ENCODE assay signal across 12 cellular contexts in genomic region chr16:14527411-14528044, GRCh38.
DNase-seq lines count a peak whose midpoint lies in the region; ATAC-seq, FAIRE-seq and TF ChIP-seq lines count a peak whose summit lies in the region.
"Had no signal": no experiment of that assay in that cellular context is flagged by ENCODE, and none has a peak within 500 bp of the region (broad histone marks: within the 10 kb centered on the region; RNA-seq: fewer than 3 reads in every experiment).

No MANE protein-coding gene starts in this region.

- H3K27ac ChIP-seq in KMS-11 (no peak overlapping the region), endodermal cell (ENCODE audit: low read depth, low read length) (no peak overlapping the region), HepG2 (ENCODE audit: extremely low read length, insufficient read depth, low read length) (peak overlapping the region; percentile 25), testis (peak overlapping the region in 1 of 2 donors; percentile 21)
- H3K27ac ChIP-seq: spleen had no signal

- in situ Hi-C loops in HepG2 (cut with HindIII; ENCODE audit: extremely low pct_ligation_motif_present, low pct_unique_long_range_greater_than_20kb), result loop anchor here (5.0 kb wide), 1 partner anchor 225 kb away; no protein-coding TSS in a partner anchor

- peaks cover 50% of the 10 kb centered on the region for H3K4me1 Mint-ChIP-seq in endodermal cell

- 92 to 97% methylated on average over 3 to 5 of the region's 5 CpGs for WGBS in endodermal cell (ENCODE audit: insufficient coverage in 1 of 2, insufficient read length in 1 of 2), 2 experiments
- 69% methylated on average over 5 of the region's 5 CpGs for WGBS in HepG2 (ENCODE audit: low lambda C conversion rate)
- WGBS in testis, 2 donors, result 54 to 59% methylated on average over 5 of the region's 5 CpGs

- peaks cover 2% of the 10 kb centered on the region for H3K9me3 Mint-ChIP-seq in endodermal cell
- H3K9me3 Mint-ChIP-seq: effector memory CD8-positive, alpha-beta T cell had no signal

- H3K4me3 Mint-ChIP-seq in endodermal cell, result no peak overlapping the region
- H3K4me3 Mint-ChIP-seq: effector memory CD8-positive, alpha-beta T cell had no signal

- peak overlapping the region; percentile 11; the same call in 1 of the 2 replicates for H3K4me2 ChIP-seq in KMS-11
- no peak overlapping the region for H3K4me2 ChIP-seq in HepG2 (ENCODE audit: low read depth, low read length)

- H3K9ac ChIP-seq in KMS-11 (no peak overlapping the region), endodermal cell (ENCODE audit: extremely low read depth, low read length, poor library complexity, severe bottlenecking) (no peak overlapping the region), HepG2 (ENCODE audit: insufficient read depth, low read depth, low read length) (no peak overlapping the region)

- BruUV-seq in HepG2 (replicated peaks; lab: Mats Ljungman, UMichigan), result no TSS peak

- H3K4me1 ChIP-seq in KMS-11 (ENCODE audit: low read depth, poor library complexity, severe bottlenecking), result peaks cover 25% of the 10 kb centered on the region
- peaks cover 9% of the 10 kb centered on the region for H3K4me1 ChIP-seq in endodermal cell (ENCODE audit: control insufficient read depth, insufficient read depth, low read length)
- peaks cover 59% of the 10 kb centered on the region for H3K4me1 ChIP-seq in HepG2 (ENCODE audit: insufficient read depth, low read length)
- peaks cover 7% of the 10 kb centered on the region for H3K4me1 ChIP-seq in testis

- H3K27me3 ChIP-seq in KMS-11 (ENCODE audit: insufficient read depth, low read depth) (no peaks in the 10 kb centered on the region), endodermal cell (ENCODE audit: control insufficient read depth, insufficient read depth, low read length, poor library complexity, severe bottlenecking) (no peaks in the 10 kb centered on the region), HepG2 (ENCODE audit: control insufficient read depth in 1 of 2, insufficient read depth in 2 of 2, low read length in 2 of 2) (no peaks in the 10 kb centered on the region), testis (no peaks in the 10 kb centered on the region)
- H3K27me3 ChIP-seq: spleen had no signal

- H3K36me3 ChIP-seq in KMS-11 (ENCODE audit: insufficient read depth), result no peaks in the 10 kb centered on the region
- H3K36me3 ChIP-seq in endodermal cell (ENCODE audit: control insufficient read depth, insufficient read depth, low read length), result peaks cover 6% of the 10 kb centered on the region
- peaks cover 0 to 5% of the 10 kb centered on the region in 2 experiments; a peak in 1 of 5 replicates for H3K36me3 ChIP-seq in HepG2 (replicated peaks in 1 of 2; ENCODE audit: control insufficient read depth in 1 of 2, insufficient read depth in 2 of 2, low read length in 2 of 2)
- H3K36me3 ChIP-seq in testis (ENCODE audit: low read depth, missing control alignments), result no peaks in the 10 kb centered on the region

- no peaks in the 10 kb centered on the region for H3K27me3 Mint-ChIP-seq in endodermal cell (ENCODE audit: insufficient read depth)
- H3K27me3 Mint-ChIP-seq: effector memory CD8-positive, alpha-beta T cell had no signal

- intact Hi-C loops in HepG2 (cut with micrococcal nuclease; ENCODE audit: unreplicated experiment) (loop anchor here (2.0 to 5.0 kb wide), 4 partner anchors 129 to 605 kb away; partner anchors contain the start of gene ERCC4), testis (cut with DNase I; ENCODE audit: low total_unique reads) (loop anchor here (5.0 kb wide), 1 partner anchor 225 kb away; no protein-coding TSS in a partner anchor)

- FAIRE-seq in HepG2 (lab: Jason Lieb, UNC), result no peak

- H3K27ac Mint-ChIP-seq in endodermal cell, result peak overlapping the region; percentile 59

- H3K36me3 Mint-ChIP-seq in endodermal cell (ENCODE audit: low read depth), result peaks cover 14% of the 10 kb centered on the region

- TF ChIP-seq EP300 in HepG2 (IDR thresholded peaks at IDR 0.05; ENCODE audit: low read depth in 2 of 2, low read length in 2 of 2) (no peak), HepG2 (CRISPR knock-in tag; IDR thresholded peaks at IDR 0.05; ENCODE audit: borderline replicate concordance) (no peak)

- no peaks in the 10 kb centered on the region for H4K20me1 ChIP-seq in KMS-11 (ENCODE audit: insufficient read depth)
- no peaks in the 10 kb centered on the region for H4K20me1 ChIP-seq in HepG2 (ENCODE audit: insufficient read depth, low read length)

- TF ChIP-seq POLR2A in HepG2 (IDR thresholded peaks at IDR 0.05; ENCODE audit: insufficient read depth in 1 of 2, low read depth in 2 of 2, low read length in 2 of 2) (no peak), testis (IDR thresholded peaks at IDR 0.05) (no peak)

- DNase-seq in endodermal cell, result no peak
- no peak for DNase-seq in HepG2 (ENCODE audit: low spot score)
- DNase-seq in testis, result peak; percentile 47
- no peak for DNase-seq in NCI-H2029 treated with DMSO at 0.1 percent for 48 hours (lab: John Stamatoyannopoulos, UW)
- DNase-seq: activated effector memory CD4-positive, alpha-beta T cell treated with anti-CD3 and anti-CD28 coated beads, Interleukin-2, amount 50 U/mL, for 16 hours; effector memory CD8-positive, alpha-beta T cell; kidney glomerular epithelial cell; NCI-H2029; spleen had no signal

- H3K4me3 ChIP-seq in KMS-11 (IDR thresholded peaks at IDR 0.05; ENCODE audit: insufficient read depth, low read depth, low read length) (no peak overlapping the region), endodermal cell (ENCODE audit: low read length) (no peak overlapping the region), HepG2 (replicated peaks in 1 of 3; ENCODE audit: insufficient read depth in 1 of 3, low read depth in 2 of 3, low read length in 3 of 3) (no peak overlapping the region), testis (no peak overlapping the region)
- H3K4me3 ChIP-seq: spleen had no signal

- H3K79me2 ChIP-seq in KMS-11 (ENCODE audit: insufficient read depth, low read depth), result no peaks in the 10 kb centered on the region
- no peaks in the 10 kb centered on the region for H3K79me2 ChIP-seq in HepG2 (ENCODE audit: insufficient read depth, low read length)

- TF ChIP-seq CTCF in KMS-11 (conservative IDR thresholded peaks at IDR 0.05; ENCODE audit: low read depth, low read length), result no peak
- no peak for TF ChIP-seq CTCF in endodermal cell (conservative IDR thresholded peaks at IDR 0.05)
- TF ChIP-seq CTCF in HepG2 (CRISPR knock-in tag; IDR thresholded peaks at IDR 0.05), result no peak
- TF ChIP-seq CTCF in testis (IDR thresholded peaks at IDR 0.05), result no peak

- CTCF ChIA-PET in HepG2 (lab: Yijun Ruan, JAX; ENCODE audit: low intra/inter-chr PET ratio, low total read pairs), result interaction anchor here (3.6 kb wide), 1 partner anchor 226 kb away, joined by 31 read pairs; no protein-coding TSS in a partner anchor

- no peaks in the 10 kb centered on the region for H3K9me3 ChIP-seq in endodermal cell (ENCODE audit: control insufficient read depth, low read length)
- no peaks in the 10 kb centered on the region for H3K9me3 ChIP-seq in HepG2 (ENCODE audit: low read length)
- no peaks in the 10 kb centered on the region for H3K9me3 ChIP-seq in testis
- H3K9me3 ChIP-seq: spleen had no signal

- TF ChIP-seq RAD21 in HepG2 (CRISPR knock-in tag; IDR thresholded peaks at IDR 0.05), result no peak

- ATAC-seq in HepG2 (no peak), GM18861 (IDR thresholded peaks at IDR 0.05; ENCODE audit: unreplicated experiment) (no peak), HG02852 (IDR thresholded peaks at IDR 0.05; ENCODE audit: unreplicated experiment) (no peak)
- ATAC-seq: effector memory CD8-positive, alpha-beta T cell had no signal

- POLR2A ChIA-PET in HepG2 (lab: Yijun Ruan, JAX), result interaction anchor here (1.1 to 1.9 kb wide), 8 partner anchors 11 to 226 kb away, joined by 3 to 9 read pairs (median 4); no protein-coding TSS in a partner anchor

- H2AFZ ChIP-seq in KMS-11 (ENCODE audit: low read depth) (no peak overlapping the region), HepG2 (ENCODE audit: low read length) (no peak overlapping the region)

TF ChIP-seq in HepG2, 621 proteins besides CTCF, POLR2A, EP300 and RAD21 (continues in another document):
- TF ChIP-seq ZNF326 (CRISPR knock-in tag; IDR thresholded peaks at IDR 0.05; ENCODE audit: borderline replicate concordance) (no peak), SRY (CRISPR knock-in tag; IDR thresholded peaks at IDR 0.05) (no peak), FOXP1 (IDR thresholded peaks at IDR 0.05) (no peak), FOXP1 (CRISPR knock-in tag; IDR thresholded peaks at IDR 0.05) (0 out of 2 replicates have a peak, but pooled peaks have one; percentile 4), MAZ (IDR thresholded peaks at IDR 0.05; ENCODE audit: borderline replicate concordance, low read depth, low read length) (no peak), MAZ (CRISPR knock-in tag; IDR thresholded peaks at IDR 0.05; ENCODE audit: low read depth) (0 out of 2 replicates have a peak, but pooled peaks have one; percentile 11), TEAD3 (CRISPR knock-in tag; optimal IDR thresholded peaks at IDR 0.05; ENCODE audit: borderline replicate concordance) (no peak), NCOA1 (CRISPR knock-in tag; IDR thresholded peaks at IDR 0.05) (no peak), SOX6 (IDR thresholded peaks at IDR 0.05) (no peak), SOX6 (CRISPR knock-in tag; IDR thresholded peaks at IDR 0.05) (no peak), ATF1 (CRISPR knock-in tag; IDR thresholded peaks at IDR 0.05) (peak; percentile 51; the same call in 1 of the 2 replicates), XBP1 (CRISPR knock-in tag; IDR thresholded peaks at IDR 0.05) (no peak), GATAD2A (CRISPR knock-in tag; IDR thresholded peaks at IDR 0.05) (peak; percentile 22; the same call in 1 of the 2 replicates), TP53 (CRISPR knock-in tag; conservative IDR thresholded peaks at IDR 0.05) (no peak), MAFF (IDR thresholded peaks at IDR 0.05; ENCODE audit: low read depth, low read length) (peak; percentile 93), PITX1 (CRISPR knock-in tag; IDR thresholded peaks at IDR 0.05) (no peak)
